Comparison of ENCODE assay signal across 10 cellular contexts in genomic region chr2:216006164-216006663, GRCh38. TPM values are rescaled to one million over a fixed set of nuclear protein-coding genes. Genes with fewer than 3 reads are reported as not detected.
DNase-seq lines count a peak whose midpoint lies in the region; ATAC-seq, FAIRE-seq and TF ChIP-seq lines count a peak whose summit lies in the region.
"Had no signal": no experiment of that assay in that cellular context is flagged by ENCODE, and none has a peak within 500 bp of the region (broad histone marks: within the 10 kb centered on the region; RNA-seq: fewer than 3 reads in every experiment).

No MANE protein-coding gene starts in this region.

- peak overlapping the region; percentile 61 for H3K27ac Mint-ChIP-seq in activated naive CD8-positive, alpha-beta T cell treated with anti-CD3 and anti-CD28 coated beads for 36 hours

- no peak overlapping the region for H3K27ac ChIP-seq in HepG2 (ENCODE audit: extremely low read length, insufficient read depth, low read length)
- H3K27ac ChIP-seq: heart left ventricle, uterus had no signal

- H3K4me3 ChIP-seq in NB4 (ENCODE audit: low read depth, low read length) (no peak overlapping the region), HepG2 (replicated peaks in 1 of 3; ENCODE audit: insufficient read depth in 1 of 3, low read depth in 2 of 3, low read length in 3 of 3) (no peak overlapping the region)
- H3K4me3 ChIP-seq: heart left ventricle, uterus had no signal

- H3K4me3 Mint-ChIP-seq in activated naive CD8-positive, alpha-beta T cell treated with anti-CD3 and anti-CD28 coated beads for 36 hours = peak overlapping the region; percentile 44

- BruUV-seq in HepG2 (replicated peaks; lab: Mats Ljungman, UMichigan) = TSS peak; percentile 15

- in situ Hi-C loops in HepG2 (cut with HindIII; ENCODE audit: extremely low pct_ligation_motif_present, low pct_unique_long_range_greater_than_20kb) = no loop called here

- no peak overlapping the region for H3K9ac ChIP-seq in HepG2 (ENCODE audit: insufficient read depth, low read depth, low read length)

- H4K20me1 ChIP-seq in HepG2 (ENCODE audit: insufficient read depth, low read length) = peaks cover 2% of the 10 kb centered on the region; the same call in 1 of the 2 replicates

- FAIRE-seq in GM12892 (lab: Jason Lieb, UNC) (peak; percentile 89), H54 (lab: Jason Lieb, UNC) (peak; percentile 87), HepG2 (lab: Jason Lieb, UNC) (no peak)

- WGBS in HepG2 (ENCODE audit: low lambda C conversion rate) = 91% methylated on average over 10 of the region's 10 CpGs

- H3K36me3 Mint-ChIP-seq in activated naive CD8-positive, alpha-beta T cell treated with anti-CD3 and anti-CD28 coated beads for 36 hours = peaks cover 9% of the 10 kb centered on the region

- TF ChIP-seq POLR2A in GM12892 (IDR thresholded peaks at IDR 0.05; ENCODE audit: low read depth, low read length) (0 out of 2 replicates have a peak, but pooled peaks have one; percentile 22), H54 (IDR thresholded peaks at IDR 0.05; ENCODE audit: low read depth, low read length) (no peak), NB4 (IDR thresholded peaks at IDR 0.05; ENCODE audit: extremely low read depth, insufficient read length) (no peak), HepG2 (IDR thresholded peaks at IDR 0.05; ENCODE audit: insufficient read depth in 1 of 2, low read depth in 2 of 2, low read length in 2 of 2) (no peak)

- peaks cover 3 to 6% of the 10 kb centered on the region in 2 experiments; a peak in 3 of 5 replicates for H3K36me3 ChIP-seq in HepG2 (replicated peaks in 1 of 2; ENCODE audit: control insufficient read depth in 1 of 2, insufficient read depth in 2 of 2, low read length in 2 of 2)
- H3K36me3 ChIP-seq: heart left ventricle, uterus had no signal

- H3K27me3 ChIP-seq in HepG2 (ENCODE audit: control insufficient read depth in 1 of 2, insufficient read depth in 2 of 2, low read length in 2 of 2) = no peaks in the 10 kb centered on the region
- H3K27me3 ChIP-seq: heart left ventricle, uterus had no signal

- TF ChIP-seq EP300 in HepG2 (IDR thresholded peaks at IDR 0.05; ENCODE audit: low read depth in 2 of 2, low read length in 2 of 2) (no peak), HepG2 (CRISPR knock-in tag; IDR thresholded peaks at IDR 0.05; ENCODE audit: borderline replicate concordance) (no peak)

- no peaks in the 10 kb centered on the region for H3K9me3 ChIP-seq in HepG2 (ENCODE audit: low read length)
- H3K9me3 ChIP-seq: heart left ventricle, uterus had no signal

- DNase-seq in GM12892 (ENCODE audit: insufficient read length) (no peak), H54 (ENCODE audit: insufficient read length, low spot score) (peak; percentile 71), NB4 (ENCODE audit: low read depth) (peak; percentile 89), HepG2 (ENCODE audit: low spot score) (no peak), NCI-H82 (lab: John Stamatoyannopoulos, UW) (no peak), NCI-H748 (lab: John Stamatoyannopoulos, UW; ENCODE audit: unreplicated experiment) (no peak)
- DNase-seq in activated naive CD8-positive, alpha-beta T cell treated with anti-CD3 and anti-CD28 coated beads for 36 hours = peak; percentile 28

- no peaks in the 10 kb centered on the region for H3K9me3 Mint-ChIP-seq in activated naive CD8-positive, alpha-beta T cell treated with anti-CD3 and anti-CD28 coated beads for 36 hours

- peaks cover 32% of the 10 kb centered on the region for H3K4me1 Mint-ChIP-seq in activated naive CD8-positive, alpha-beta T cell treated with anti-CD3 and anti-CD28 coated beads for 36 hours

- H2AFZ ChIP-seq in HepG2 (ENCODE audit: low read length) = no peak overlapping the region

- POLR2A ChIA-PET in HepG2 (lab: Yijun Ruan, JAX) = interaction anchor here (0.6 kb wide), 1 partner anchor 24 kb away, joined by 3 read pairs; no protein-coding TSS in a partner anchor

- no peak overlapping the region for H3K4me2 ChIP-seq in HepG2 (ENCODE audit: low read depth, low read length)

- ATAC-seq in HepG2 (no peak), GM19397 (IDR thresholded peaks at IDR 0.05; ENCODE audit: unreplicated experiment) (no peak)

- CTCF ChIA-PET in HepG2 (lab: Yijun Ruan, JAX; ENCODE audit: low intra/inter-chr PET ratio, low total read pairs) = no interaction called here

- H3K27me3 Mint-ChIP-seq in activated naive CD8-positive, alpha-beta T cell treated with anti-CD3 and anti-CD28 coated beads for 36 hours = no peaks in the 10 kb centered on the region

- peaks cover 38% of the 10 kb centered on the region for H3K4me1 ChIP-seq in HepG2 (ENCODE audit: insufficient read depth, low read length)
- H3K4me1 ChIP-seq: uterus had no signal

- intact Hi-C loops in HepG2 (cut with micrococcal nuclease; ENCODE audit: unreplicated experiment) = no loop called here

- H3K79me2 ChIP-seq in HepG2 (ENCODE audit: insufficient read depth, low read length) = peaks cover 48% of the 10 kb centered on the region

- no peak for TF ChIP-seq RAD21 in HepG2 (CRISPR knock-in tag; IDR thresholded peaks at IDR 0.05)

- TF ChIP-seq CTCF in NB4 (IDR thresholded peaks at IDR 0.05; ENCODE audit: low read depth, low read length) (no peak), HepG2 (CRISPR knock-in tag; IDR thresholded peaks at IDR 0.05) (no peak)

TF ChIP-seq in HepG2, 621 proteins besides CTCF, POLR2A, EP300 and RAD21:
- no peak for TF ChIP-seq HNF1B (CRISPR knock-in tag; IDR thresholded peaks at IDR 0.05)
- no peak for TF ChIP-seq ZFP1 (CRISPR knock-in tag; IDR thresholded peaks at IDR 0.05)
- TF ChIP-seq ZBTB39 (CRISPR knock-in tag; IDR thresholded peaks at IDR 0.05) = no peak
- TF ChIP-seq TCF7L2 (IDR thresholded peaks at IDR 0.05; ENCODE audit: low read depth, low read length) = no peak
- TF ChIP-seq MED1 (CRISPR knock-in tag; IDR thresholded peaks at IDR 0.05) = no peak
- no peak for TF ChIP-seq NFE2L1 (CRISPR knock-in tag; IDR thresholded peaks at IDR 0.05; ENCODE audit: borderline replicate concordance)
- no peak for TF ChIP-seq HMG20A (CRISPR knock-in tag; IDR thresholded peaks at IDR 0.05; ENCODE audit: borderline replicate concordance)

RNA-seq across cellular contexts. Expression of gene MREG, which starts 7.1 kb away (rescaled TPM):
- 34.5 TPM for polyA plus RNA-seq in GM12892 (2012; ENCODE audit: missing spikeins)
- 10 to 100 TPM; 10.8 to 12.1 TPM for total RNA-seq in activated naive CD8-positive, alpha-beta T cell treated with anti-CD3 and anti-CD28 coated beads for 36 hours
- 23.3 and 26.4 TPM in 2 replicates for total RNA-seq in HepG2 (2016; rRNA removed; fragmentation: Illumina TruSeq; extraction: Trizol)
- total RNA-seq in HepG2 (2016; cell fraction: cytosol; rRNA removed; fragmentation: Illumina TruSeq; extraction: Trizol; ENCODE audit: low read depth) = 6.9 and 11.0 TPM in 2 replicates
- total RNA-seq in HepG2 (2016; cell fraction: insoluble cytoplasmic fraction; rRNA removed; fragmentation: Illumina TruSeq; extraction: Trizol) = 22.5 and 23.8 TPM in 2 replicates
- total RNA-seq in HepG2 (2016; cell fraction: membrane; rRNA removed; fragmentation: Illumina TruSeq; extraction: Trizol) = 27.6 and 31.1 TPM in 2 replicates
- 22.1 and 26.5 TPM in 2 replicates for total RNA-seq in HepG2 (2016; cell fraction: nucleus; rRNA removed; fragmentation: Illumina TruSeq; extraction: Trizol)
- polyA plus RNA-seq in HepG2 (2011; rRNA removed) = 7.3 and 7.5 TPM in 2 replicates
- 2.8 and 3.0 TPM in 2 replicates for polyA plus RNA-seq in HepG2 (2011; cell fraction: cytosol; rRNA removed)
- 10.6 and 11.6 TPM in 2 replicates for polyA plus RNA-seq in HepG2 (2011; cell fraction: nucleus; rRNA removed)
- polyA plus RNA-seq in HepG2 (2012) = 7.0 and 9.3 TPM in 2 replicates
- 10.0 and 14.5 TPM in 2 replicates for polyA plus RNA-seq in HepG2 (2016; cell fraction: cytosol; fragmentation: Illumina TruSeq; extraction: Trizol; ENCODE audit: low read depth)
- polyA plus RNA-seq in HepG2 (2016; cell fraction: insoluble cytoplasmic fraction; fragmentation: Illumina TruSeq; extraction: Trizol; ENCODE audit: low read depth) = 24.4 and 25.1 TPM in 2 replicates
- polyA plus RNA-seq in HepG2 (2016; cell fraction: membrane; fragmentation: Illumina TruSeq; extraction: Trizol; ENCODE audit: low read depth) = 20.9 and 23.0 TPM in 2 replicates
- polyA plus RNA-seq in HepG2 (2016; cell fraction: nucleus; fragmentation: Illumina TruSeq; extraction: Trizol; ENCODE audit: insufficient read depth, low read depth) = 32.8 and 32.9 TPM in 2 replicates
- 3.6 and 3.9 TPM in 2 replicates for polyA minus RNA-seq in HepG2 (2011; rRNA and poly(A)+ RNA removed; ENCODE audit: low replicate concordance)
- 4.0 and 4.3 TPM in 2 replicates for polyA minus RNA-seq in HepG2 (2011; cell fraction: cytosol; rRNA and poly(A)+ RNA removed)
- 19.2 and 20.6 TPM in 2 replicates for polyA minus RNA-seq in HepG2 (2011; cell fraction: nucleus; rRNA and poly(A)+ RNA removed)

Comparison
In these comparisons a context has a peak if more than half of its experiments do, and no peak if none do; other contexts are left out.
1. DNase-seq: peak in H54 (single experiment), NB4 (single experiment) and activated naive CD8-positive, alpha-beta T cell treated with anti-CD3 and anti-CD28 coated beads for 36 hours (single experiment); none in GM12892 (single experiment), HepG2 (single experiment), NCI-H82 (single experiment) and NCI-H748 (single experiment).